Comparison of ENCODE assay signal across 18 cellular contexts in the genomic region with DNA sequence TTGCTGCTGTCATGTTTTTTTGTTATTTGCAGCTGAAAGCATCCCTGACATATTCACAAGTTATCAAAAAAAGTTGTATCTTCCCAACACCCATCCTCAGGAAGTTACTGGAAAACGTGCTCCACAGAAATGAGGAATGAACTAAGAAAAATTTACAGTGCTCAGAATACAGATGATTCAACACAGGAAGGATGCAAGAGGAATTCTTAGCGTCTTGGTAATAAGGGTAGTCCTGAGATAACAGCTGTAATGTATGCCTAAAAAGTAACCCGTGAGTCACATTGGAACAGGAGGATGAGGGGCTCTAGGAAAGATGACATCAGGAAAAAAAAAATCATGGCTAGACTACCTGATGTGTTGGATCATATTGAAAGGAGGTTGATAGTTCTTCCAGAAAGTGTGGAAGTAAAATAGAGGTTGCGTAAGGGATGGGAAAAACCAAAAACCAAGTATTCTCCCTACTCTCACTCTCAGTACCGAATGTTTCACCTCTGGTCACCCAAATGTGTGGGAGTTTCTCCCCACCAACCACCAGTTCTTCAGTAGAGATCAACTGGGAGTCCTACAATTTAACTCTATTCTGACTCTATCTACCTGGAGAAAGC. TPM values are rescaled to one million over a fixed set of nuclear protein-coding genes. Genes with fewer than 3 reads are reported as not detected.
A peak's percentile ranks its signal among the peaks of the same experiment; 100 is the strongest.
DNase-seq lines count a peak whose midpoint lies in the region; ATAC-seq and TF ChIP-seq lines count a peak whose summit lies in the region.
"Had no signal": no experiment of that assay in that cellular context is flagged by ENCODE, and none has a peak within 500 bp of the region (broad histone marks: within the 10 kb centered on the region; RNA-seq: fewer than 3 reads in every experiment).

No MANE protein-coding gene starts in this region.

- POLR2A ChIA-PET in AG04449 (lab: Yijun Ruan, JAX): interaction anchor here (0.9 to 1.3 kb wide), 3 partner anchors 117 to 162 kb away, joined by 3 to 4 read pairs (median 3); no protein-coding TSS in a partner anchor

- peaks cover 18% of the 10 kb centered on the region; the same call in 1 of the 2 replicates for H3K36me3 Mint-ChIP-seq in HFFc6 (ENCODE audit: low read depth)
- H3K36me3 Mint-ChIP-seq: activated naive CD4-positive, alpha-beta T cell treated with anti-CD3 and anti-CD28 coated beads, Interleukin-2, amount 10 ng/mL, durations not matched to agents 7 days and 5 days had no signal

- no peak for ATAC-seq in GM21619 (IDR thresholded peaks at IDR 0.05; ENCODE audit: unreplicated experiment)
- ATAC-seq: Panc1 had no signal

- H3K9me3 Mint-ChIP-seq in HFFc6: no peaks in the 10 kb centered on the region

- DNase-seq in AG04449 (ENCODE audit: low read depth, low spot score) (peak; percentile 90), HFFc6 (peak; percentile 78), astrocyte of the spinal cord (ENCODE audit: low read depth, low spot score) (peak; percentile 86), kidney epithelial cell (ENCODE audit: low read depth) (peak; percentile 69), foreskin melanocyte (no peak), NCI-H1417 (lab: John Stamatoyannopoulos, UW) (no peak)
- no peak for DNase-seq in NK-92 treated with Interleukin-12 subunit alpha and Interleukin-12 subunit beta, amount 100 ng/mL, for 24 hours (lab: John Stamatoyannopoulos, UW)
- DNase-seq: activated CD4-positive, CD25-positive, alpha-beta regulatory T cell treated with anti-CD3 and anti-CD28 coated beads, Interleukin-2, amount 50 U/mL, for 72 hours; activated CD8-positive, alpha-beta memory T cell treated with anti-CD3 and anti-CD28 coated beads, Interleukin-2, amount 50 U/mL, for 4 hours; activated naive CD4-positive, alpha-beta T cell treated with anti-CD3 and anti-CD28 coated beads, Interleukin-2, amount 10 ng/mL, durations not matched to agents 7 days and 5 days; NCI-H2029; NCI-H526 treated with DMSO at 0.1 percent for 48 hours; T-helper 1 cell had no signal

- no peaks in the 10 kb centered on the region for H3K36me3 ChIP-seq in kidney epithelial cell (ENCODE audit: control insufficient read depth, insufficient read depth, low read length)
- H3K36me3 ChIP-seq: neutrophil had no signal

- no peaks in the 10 kb centered on the region for H3K27me3 ChIP-seq in kidney epithelial cell (ENCODE audit: control insufficient read depth, insufficient read depth, low read length)

- H3K4me3 Mint-ChIP-seq in HFFc6: peak overlapping the region; percentile 3
- H3K4me3 Mint-ChIP-seq: activated naive CD4-positive, alpha-beta T cell treated with anti-CD3 and anti-CD28 coated beads, Interleukin-2, amount 10 ng/mL, durations not matched to agents 7 days and 5 days; B cell; stimulated activated naive CD8-positive, alpha-beta T cell treated with anti-CD3 and anti-CD28 coated beads, Interleukin-15, Interleukin-2, amounts not matched to agents 100 ng/mL and 50 ng/mL, for 24 hours had no signal

- peak overlapping the region; percentile 62 for H3K27ac Mint-ChIP-seq in HFFc6
- H3K27ac Mint-ChIP-seq: activated naive CD4-positive, alpha-beta T cell treated with anti-CD3 and anti-CD28 coated beads, Interleukin-2, amount 10 ng/mL, durations not matched to agents 7 days and 5 days; B cell; stimulated activated naive CD8-positive, alpha-beta T cell treated with anti-CD3 and anti-CD28 coated beads, Interleukin-15, Interleukin-2, amounts not matched to agents 100 ng/mL and 50 ng/mL, for 24 hours had no signal

- peaks cover 59% of the 10 kb centered on the region for H3K4me1 Mint-ChIP-seq in HFFc6 (ENCODE audit: low read depth)

- H3K4me3 ChIP-seq in AG04449 (ENCODE audit: low read depth, low read length) (peak overlapping the region; percentile 81), astrocyte of the spinal cord (ENCODE audit: low read depth, low read length) (no peak overlapping the region), kidney epithelial cell (ENCODE audit: low read depth, low read length) (no peak overlapping the region)

- in situ Hi-C loops in astrocyte of the spinal cord (cut with HindIII; ENCODE audit: low sequenced_read_pairs): no loop called here

- no peak for TF ChIP-seq CTCF in AG04449 (IDR thresholded peaks at IDR 0.05; ENCODE audit: insufficient read depth, low read length, missing control alignments)
- no peak for TF ChIP-seq CTCF in HFFc6 (IDR thresholded peaks at IDR 0.05)
- TF ChIP-seq CTCF in astrocyte of the spinal cord (IDR thresholded peaks at IDR 0.05; ENCODE audit: low read depth, low read length): no peak
- no peak for TF ChIP-seq CTCF in kidney epithelial cell (IDR thresholded peaks at IDR 0.05; ENCODE audit: insufficient read depth, low read length, poor library complexity, severe bottlenecking)

- CTCF ChIA-PET in AG04449 (lab: Yijun Ruan, JAX): interaction anchor here (0.8 to 2.0 kb wide), 9 partner anchors 9 to 450 kb away, joined by 3 to 8 read pairs (median 4); no protein-coding TSS in a partner anchor

- no peaks in the 10 kb centered on the region; the same call in 1 of the 2 replicates for H3K27me3 Mint-ChIP-seq in HFFc6 (ENCODE audit: insufficient read depth)

RNA-seq across cellular contexts. Expression of a gene that starts 3.9 kb away (rescaled TPM):
- total RNA-seq in HFFc6 (2021; fragmentation: NEBNext Ultra II Directional; extraction: Animal tissue kit (Norgen Biotek cat#: 25700)): 10 to 100 TPM in 4 of 6 experiments, 1 to 10 TPM in 2; 7.5 to 12.5 (median 11.5) TPM
- 21.9 and 30.0 TPM in 2 replicates for total RNA-seq in kidney epithelial cell

Comparison
In these comparisons a context has a peak if more than half of its experiments do, and no peak if none do; other contexts are left out.
1. DNase-seq: peak in AG04449 (single experiment), HFFc6 (single experiment), astrocyte of the spinal cord (single experiment) and kidney epithelial cell (single experiment); none in NK-92 treated with Interleukin-12 subunit alpha and Interleukin-12 subunit beta, amount 100 ng/mL, for 24 hours (single experiment), foreskin melanocyte (single experiment) and NCI-H1417 (0 of 3).